In genomic region chr1:199590708-199591107, GRCh38 we compare ENCODE assay signal across 16 cellular contexts.
DNase-seq lines count a peak whose midpoint lies in the region; ATAC-seq and TF ChIP-seq lines count a peak whose summit lies in the region.
"Had no signal": no experiment of that assay in that cellular context is flagged by ENCODE, and none has a peak within 500 bp of the region (broad histone marks: within the 10 kb centered on the region; RNA-seq: fewer than 3 reads in every experiment).

No MANE protein-coding gene starts in this region.

- H3K4me3 ChIP-seq in Jurkat, Clone E6-1 (ENCODE audit: low read length) = no peak overlapping the region
- H3K4me3 ChIP-seq: esophagus squamous epithelium had no signal

- DNase-seq in GM20000 (ENCODE audit: low spot score) (peak; percentile 12), NCI-H82 (lab: John Stamatoyannopoulos, UW) (no peak), islet precursor cell (no peak), RKO (ENCODE audit: low spot score) (no peak)
- peak; percentile 18 for DNase-seq in Jurkat, Clone E6-1 (ENCODE audit: low read depth, low spot score)
- DNase-seq: activated CD4-positive, alpha-beta T cell treated with anti-CD3 and anti-CD28 coated beads, Interleukin-2, amount 10 ng/mL, durations not matched to agents 7 days and 5 days; activated naive CD4-positive, alpha-beta T cell treated with anti-CD3 and anti-CD28 coated beads, Interleukin-2, amount 50 U/mL, for 16 hours; CD4-positive, alpha-beta T cell; esophagus squamous epithelium; H9; NCI-H2029; SW 1271 had no signal

- ATAC-seq in GM18508 (IDR thresholded peaks at IDR 0.05; ENCODE audit: insufficient read depth, unreplicated experiment) (peak; percentile 82), HG02938 (IDR thresholded peaks at IDR 0.05; ENCODE audit: unreplicated experiment) (peak; percentile 96), GM19324 (IDR thresholded peaks at IDR 0.05; ENCODE audit: low FRiP score, unreplicated experiment) (no peak)
- ATAC-seq: stimulated activated effector memory CD8-positive, alpha-beta T cell treated with anti-CD3 and anti-CD28 coated beads, Interleukin-12 subunit alpha, Interleukin-12 subunit beta, amount 100 ng/mL, for 72 hours had no signal

- no peak for TF ChIP-seq CTCF in GM20000 (IDR thresholded peaks at IDR 0.05; ENCODE audit: extremely low read depth, missing control alignments)

Comparison
In these comparisons a context has a peak if more than half of its experiments do, and no peak if none do; other contexts are left out.
1. DNase-seq: peak in GM20000 (single experiment) and Jurkat, Clone E6-1 (single experiment); none in NCI-H82 (single experiment), islet precursor cell (single experiment) and RKO (single experiment).